20 cellular contexts compared by ENCODE assay signal in genomic region chr1:12554521-12555305, GRCh38.
DNase-seq lines count a peak whose midpoint lies in the region; FAIRE-seq and TF ChIP-seq lines count a peak whose summit lies in the region.
"Had no signal": no experiment of that assay in that cellular context is flagged by ENCODE, and none has a peak within 500 bp of the region (broad histone marks: within the 10 kb centered on the region; RNA-seq: fewer than 3 reads in every experiment).

No MANE protein-coding gene starts in this region.

- FAIRE-seq in RCC 7860 (lab: Jason Lieb, UNC) = no peak
- FAIRE-seq: islet of Langerhans had no signal

- TF ChIP-seq EP300 in transverse colon (IDR thresholded peaks at IDR 0.05; ENCODE audit: low read depth) = no peak

- WGBS in mammary epithelial cell (ENCODE audit: low coverage, missing lambda C conversion rate) = 90% methylated on average over 10 of the region's 18 CpGs
- WGBS in hepatocyte (ENCODE audit: low lambda C conversion rate, missing lambda C conversion rate) = 93% methylated on average over 18 of the region's 18 CpGs
- 90 to 94% methylated on average over 2 to 15 of the region's 18 CpGs for WGBS in transverse colon (ENCODE audit: low coverage in 1 of 2), 2 donors

- H2AFZ ChIP-seq in mammary epithelial cell (ENCODE audit: low read depth, low read length) = no peak overlapping the region
- no peak overlapping the region for H2AFZ ChIP-seq in hepatocyte

- no TSS peak for BruUV-seq in mammary epithelial cell (replicated peaks; lab: Mats Ljungman, UMichigan)

- dilution Hi-C loops in mammary epithelial cell (cut with HindIII; ENCODE audit: low sequenced_read_pairs) = no loop called here

- intact Hi-C loops in breast epithelium (cut with DNase I; ENCODE audit: low total_unique reads) (no loop called here), mammary epithelial cell (cut with micrococcal nuclease) (no loop called here), posterior vena cava (cut with DNase I) (loop anchor here (5.0 kb wide), 2 partner anchors 38 to 43 kb away; no protein-coding TSS in a partner anchor), transverse colon (cut with DNase I; ENCODE audit: low total_unique reads) (no loop called here)

- H3K4me1 ChIP-seq in breast epithelium (no peaks in the 10 kb centered on the region), mammary epithelial cell (ENCODE audit: insufficient read depth, low read length) (peaks cover 6% of the 10 kb centered on the region), hepatocyte (ENCODE audit: insufficient read depth) (peaks cover 10% of the 10 kb centered on the region), transverse colon (peaks cover 9 to 22% (median 13%) of the 10 kb centered on the region in 4 donors)

- in situ Hi-C loops in mammary epithelial cell (cut with MboI; ENCODE audit: low sequenced_read_pairs in 2 of 2) = no loop called here
- in situ Hi-C loops in transverse colon (cut with MboI; ENCODE audit: low pct_ligation_motif_present in 1 of 4, low pct_unique_long_range_greater_than_20kb in 1 of 4, low sequenced_read_pairs in 3 of 4) = no loop called here

- TF ChIP-seq CTCF in breast epithelium (IDR thresholded peaks at IDR 0.05) (no peak), mammary epithelial cell (conservative IDR thresholded peaks at IDR 0.05 in 1 of 2, IDR thresholded peaks at IDR 0.05 in 1 of 2; ENCODE audit: extremely low read depth in 1 of 2, insufficient read depth in 1 of 2, low read depth in 1 of 2, low read length in 2 of 2) (no peak), hepatocyte (IDR thresholded peaks at IDR 0.05; ENCODE audit: poor library complexity) (no peak), transverse colon (IDR thresholded peaks at IDR 0.05) (no peak)

- H3K9me3 ChIP-seq in breast epithelium (no peaks in the 10 kb centered on the region), mammary epithelial cell (replicated peaks; ENCODE audit: insufficient read depth, low read length) (no peaks in the 10 kb centered on the region), hepatocyte (ENCODE audit: low read depth) (no peaks in the 10 kb centered on the region), transverse colon (no peaks in the 10 kb centered on the region)

- TF ChIP-seq POLR2A in breast epithelium (IDR thresholded peaks at IDR 0.05) = no peak
- no peak for TF ChIP-seq POLR2A in transverse colon (IDR thresholded peaks at IDR 0.05)

- no peaks in the 10 kb centered on the region for H3K36me3 ChIP-seq in breast epithelium
- no peaks in the 10 kb centered on the region for H3K36me3 ChIP-seq in mammary epithelial cell (ENCODE audit: insufficient read depth, low read length)
- H3K36me3 ChIP-seq in hepatocyte (replicated peaks; ENCODE audit: insufficient read depth, low read depth) = no peaks in the 10 kb centered on the region
- no peaks in the 10 kb centered on the region for H3K36me3 ChIP-seq in transverse colon

- H3K27ac ChIP-seq in breast epithelium = peak overlapping the region; percentile 57 to 93
- no peak overlapping the region for H3K27ac ChIP-seq in mammary epithelial cell (ENCODE audit: insufficient read depth, low read depth, low read length)
- no peak overlapping the region for H3K27ac ChIP-seq in hepatocyte
- H3K27ac ChIP-seq in transverse colon = peak overlapping the region; percentile 77 to 91 (median 88)

- H3K9me2 ChIP-seq in hepatocyte (replicated peaks; ENCODE audit: insufficient read depth) = no peaks in the 10 kb centered on the region

- CTCF ChIA-PET in mammary epithelial cell (lab: Charles Lee; ENCODE audit: low non-redundant PET) = no interaction called here

- H3K27me3 ChIP-seq in breast epithelium (no peaks in the 10 kb centered on the region), mammary epithelial cell (ENCODE audit: insufficient read depth, low read length) (peaks cover 4% of the 10 kb centered on the region), hepatocyte (no peaks in the 10 kb centered on the region), transverse colon (no peaks in the 10 kb centered on the region)

- H3K79me2 ChIP-seq in mammary epithelial cell (ENCODE audit: insufficient read depth, low read length) (no peaks in the 10 kb centered on the region), hepatocyte (no peaks in the 10 kb centered on the region)

- no peak overlapping the region for H3K9ac ChIP-seq in mammary epithelial cell (ENCODE audit: insufficient read depth, low read length)

- DNase-seq in breast epithelium (ENCODE audit: low spot score in 2 of 2) (no peak), mammary epithelial cell (no peak), hepatocyte (ENCODE audit: low spot score) (peak; percentile 0), posterior vena cava (ENCODE audit: low spot score) (peak; percentile 42), transverse colon (no peak), cerebellar nuclear complex (lab: John Stamatoyannopoulos, UW) (no peak), RCC 7860 (ENCODE audit: low spot score) (no peak), KG1 (lab: John Stamatoyannopoulos, UW) (no peak)
- DNase-seq: activated CD4-positive, alpha-beta memory T cell treated with anti-CD3 and anti-CD28 coated beads, Interleukin-2, amount 10 ng/mL, durations not matched to agents 7 days and 5 days; amniotic stem cell; hypothalamus; mesenchymal stem cell; natural killer cell; NCI-H1694 treated with DMSO at 0.1 percent for 48 hours; NCI-H748 treated with DMSO at 0.1 percent for 48 hours; SHP77; stimulated activated CD4-positive, alpha-beta T cell treated with anti-CD3 and anti-CD28 coated beads, Interleukin-1b, Interleukin-23, amount 100 ng/mL, for 48 hours; SW 1271 had no signal

- H3K4me3 ChIP-seq in breast epithelium = no peak overlapping the region
- H3K4me3 ChIP-seq in mammary epithelial cell (replicated peaks in 1 of 3; ENCODE audit: insufficient read depth in 1 of 3, low read depth in 2 of 3, low read length in 3 of 3) = no peak overlapping the region
- H3K4me3 ChIP-seq in hepatocyte = no peak overlapping the region
- no peak overlapping the region for H3K4me3 ChIP-seq in transverse colon
- H3K4me3 ChIP-seq: skin epidermis had no signal

- H4K20me1 ChIP-seq in mammary epithelial cell (ENCODE audit: insufficient read depth, low read length) (no peaks in the 10 kb centered on the region), hepatocyte (ENCODE audit: insufficient read depth, poor library complexity, severe bottlenecking) (no peaks in the 10 kb centered on the region)

- H3K4me2 ChIP-seq in mammary epithelial cell (ENCODE audit: insufficient read depth, low read depth, low read length) (no peak overlapping the region), hepatocyte (no peak overlapping the region)

Comparison
In these comparisons a context has a peak if more than half of its experiments do, and no peak if none do; other contexts are left out.
1. H3K27ac ChIP-seq: peak in breast epithelium (2 of 2) and transverse colon (4 of 4); none in mammary epithelial cell (single experiment) and hepatocyte (single experiment).
2. DNase-seq: peak in hepatocyte (single experiment) and posterior vena cava (single experiment); none in breast epithelium (0 of 2), mammary epithelial cell (single experiment), transverse colon (single experiment), cerebellar nuclear complex (0 of 2), RCC 7860 (single experiment) and KG1 (single experiment).
3. intact Hi-C loops: an anchor here in posterior vena cava (5.0 kb wide); none called in breast epithelium, mammary epithelial cell and transverse colon.